In genomic region chr7:151518105-151518780, GRCh38 we compare ENCODE assay signal across 8 cellular contexts. TPM values are rescaled to one million over a fixed set of nuclear protein-coding genes. Genes with fewer than 3 reads are reported as not detected.
A peak's percentile ranks its signal among the peaks of the same experiment; 100 is the strongest.
DNase-seq lines count a peak whose midpoint lies in the region; ATAC-seq, FAIRE-seq and TF ChIP-seq lines count a peak whose summit lies in the region.

No MANE protein-coding gene starts in this region.

- peak overlapping the region; percentile 89 for H3K27ac ChIP-seq in K562 (ENCODE audit: extremely low read depth, low read depth, low read length)
- H3K27ac ChIP-seq in iPS-20b (ENCODE audit: low read length) = no peak overlapping the region

- under 1% methylated on average over 30 of the region's 30 CpGs for WGBS in K562 (ENCODE audit: insufficient coverage, low coverage, missing lambda C conversion rate)

- BruUV-seq in K562 (replicated peaks; lab: Mats Ljungman, UMichigan) = TSS peak; percentile 37

- H3K36me3 ChIP-seq in K562 (ENCODE audit: control insufficient read depth, insufficient read depth, low read length) = peaks cover 28% of the 10 kb centered on the region
- no peaks in the 10 kb centered on the region for H3K36me3 ChIP-seq in iPS-20b (ENCODE audit: insufficient read depth, low read depth, low read length)

- H3K27me3 ChIP-seq in K562 (ENCODE audit: control insufficient read depth in 2 of 2, insufficient read depth in 2 of 2, low read length in 2 of 2) = no peaks in the 10 kb centered on the region; a peak in 1 of 5 replicates
- 0 out of 2 replicates have a peak, but pooled peaks cover 4% of the 10 kb centered on the region for H3K27me3 ChIP-seq in iPS-20b (ENCODE audit: insufficient read depth, low read length)

- in situ Hi-C loops in K562 (cut with MboI) = no loop called here

- POLR2A ChIA-PET in K562 (lab: Yijun Ruan, JAX) = interaction anchor here (0.6 to 5.5 kb wide), 17 partner anchors 11 to 1195 kb away, joined by 3 to 71 read pairs (median 3); partner anchors contain the start of gene LRRC61

- DNase-seq in activated gamma-delta T cell treated with Interleukin-2 at 50 U/mL for 16 hours (peak; percentile 44), activated gamma-delta T cell (lab: John Stamatoyannopoulos, UW) (no peak), T-helper 9 cell (peak; percentile 33), K562 (ENCODE audit: extremely low read depth in 1 of 4, low spot score in 3 of 4) (peak in 2 of 4 experiments; percentile 31 to 69), NCI-H2029 treated with DMSO at 0.1 percent for 48 hours (lab: John Stamatoyannopoulos, UW) (no peak)
- DNase-seq in stimulated activated CD4-positive, alpha-beta T cell treated with anti-CD3 and anti-CD28 coated beads, Interleukin-12 subunit alpha, Interleukin-12 subunit beta, amount 100 ng/mL, for 4 hours = peak; percentile 41

- TF ChIP-seq RAD21 in K562 (CRISPR knock-in tag; conservative IDR thresholded peaks at IDR 0.05 in 1 of 2, IDR thresholded peaks at IDR 0.05 in 1 of 2) = no peak; a peak in 1 of 4 replicates

- intact Hi-C loops in K562 (cut with micrococcal nuclease) = loop anchor here (5.0 kb wide), 1 partner anchor 114 kb away; no protein-coding TSS in a partner anchor

- H2AFZ ChIP-seq in K562 (ENCODE audit: low read depth, low read length) = no peak overlapping the region

- no peaks in the 10 kb centered on the region for H3K9me1 ChIP-seq in K562 (ENCODE audit: control insufficient read depth, insufficient read depth, low read length)

- ATAC-seq in K562 = peak; percentile 27
- ATAC-seq in HG03039 (IDR thresholded peaks at IDR 0.05; ENCODE audit: unreplicated experiment) = no peak

- FAIRE-seq in K562 (lab: Jason Lieb, UNC) = no peak

- H4K20me1 ChIP-seq in K562 (replicated peaks; ENCODE audit: control insufficient read depth, insufficient read depth, low read length) = peaks cover 53% of the 10 kb centered on the region

- peak overlapping the region; percentile 97 for H3K4me2 ChIP-seq in K562 (ENCODE audit: insufficient read depth, low read length)

- TF ChIP-seq POLR2A in K562 (conservative IDR thresholded peaks at IDR 0.05) = no peak; the same call in 1 of the 2 replicates

- H3K9me3 ChIP-seq in K562 (replicated peaks; ENCODE audit: control insufficient read depth, insufficient read depth, low read depth, low read length) (peaks cover 5% of the 10 kb centered on the region), iPS-20b (ENCODE audit: insufficient read depth, low read depth, low read length) (no peaks in the 10 kb centered on the region)

- CTCF ChIA-PET in K562 (lab: Yijun Ruan, JAX; ENCODE audit: low intra/inter-chr PET ratio) = interaction anchor here (0.6 kb wide), 3 partner anchors 204 to 1153 kb away, joined by 3 read pairs; no protein-coding TSS in a partner anchor

- H3K4me1 ChIP-seq in K562 (replicated peaks in 1 of 2; ENCODE audit: control insufficient read depth in 2 of 2, insufficient read depth in 2 of 2, low read length in 2 of 2) = peaks cover 25 to 28% of the 10 kb centered on the region in 2 experiments; a peak in 4 of 5 replicates
- H3K4me1 ChIP-seq in iPS-20b (ENCODE audit: insufficient read depth, low read length) = peaks cover 10% of the 10 kb centered on the region

- peak in 1 of 3 experiments; percentile 13; a peak in 1 of 6 replicates for TF ChIP-seq CTCF in K562 (IDR thresholded peaks at IDR 0.05 in 2 of 3, conservative IDR thresholded peaks at IDR 0.05 in 1 of 3; ENCODE audit: insufficient read depth in 2 of 3, low read depth in 1 of 3, low read length in 3 of 3)

- peaks cover 61% of the 10 kb centered on the region for H3K79me2 ChIP-seq in K562 (ENCODE audit: control insufficient read depth, insufficient read depth, low read length)

- H3K4me3 ChIP-seq in K562 = peak overlapping the region; percentile 69
- H3K4me3 ChIP-seq in iPS-20b (ENCODE audit: low read length) = peak overlapping the region; percentile 89

- no peak for TF ChIP-seq EP300 in K562 (IDR thresholded peaks at IDR 0.05; ENCODE audit: low read length)

- peak overlapping the region; percentile 94 for H3K9ac ChIP-seq in K562 (ENCODE audit: insufficient read depth in 1 of 2, low read depth in 2 of 2, low read length in 2 of 2)
- peak overlapping the region; percentile 93 for H3K9ac ChIP-seq in iPS-20b (ENCODE audit: low read depth, low read length)

TF ChIP-seq in K562, 482 proteins besides CTCF, POLR2A, EP300 and RAD21 (continues in another document):
- TF ChIP-seq ZSCAN29 (IDR thresholded peaks at IDR 0.05) (no peak), RUNX1 (IDR thresholded peaks at IDR 0.05; ENCODE audit: low read depth) (no peak), COPS2 (conservative IDR thresholded peaks at IDR 0.05) (no peak), NEUROD1 (IDR thresholded peaks at IDR 0.05; ENCODE audit: borderline replicate concordance, low read depth, low read length, partially characterized antibody) (no peak), CCNT2 (IDR thresholded peaks at IDR 0.05; ENCODE audit: borderline replicate concordance, extremely low read depth, insufficient read length, low read depth, low read length) (no peak), ZNF77 (CRISPR knock-in tag; IDR thresholded peaks at IDR 0.05) (no peak), NFE2 (IDR thresholded peaks at IDR 0.05; ENCODE audit: low read depth) (peak; percentile 62; the same call in 1 of the 2 replicates), HDAC3 (IDR thresholded peaks at IDR 0.05; ENCODE audit: borderline replicate concordance, partially characterized antibody) (no peak), TAF9B (IDR thresholded peaks at IDR 0.05; ENCODE audit: partially characterized antibody) (no peak), NONO (IDR thresholded peaks at IDR 0.05; ENCODE audit: low read depth in 2 of 2, low read length in 1 of 2) (no peak), FOXK1 (CRISPR knock-in tag; IDR thresholded peaks at IDR 0.05; ENCODE audit: borderline replicate concordance) (0 out of 2 replicates have a peak, but pooled peaks have one; percentile 31), STAG1 (CRISPR knock-in tag; IDR thresholded peaks at IDR 0.05; ENCODE audit: borderline replicate concordance) (no peak), TFAM (CRISPR knock-in tag; conservative IDR thresholded peaks at IDR 0.05) (no peak), ZEB2 (IDR thresholded peaks at IDR 0.05) (0 out of 2 replicates have a peak, but pooled peaks have one; percentile 32), CTCFL (IDR thresholded peaks at IDR 0.05; ENCODE audit: borderline replicate concordance, insufficient read depth, low read depth, low read length, poor library complexity, severe bottlenecking) (no peak), SRSF9 (IDR thresholded peaks at IDR 0.05; ENCODE audit: borderline replicate concordance, low read depth, low read length) (no peak), MCM3 (IDR thresholded peaks at IDR 0.05) (no peak), SMAD4 (CRISPR knock-in tag; conservative IDR thresholded peaks at IDR 0.05) (no peak)

RNA-seq across cellular contexts. Expression of gene RHEB, which starts 1.5 kb away (rescaled TPM):
- total RNA-seq in K562 (2011; cell fraction: chromatin; rRNA removed; ENCODE audit: low replicate concordance) = 35.9 and 119 TPM in 2 replicates
- total RNA-seq in K562 (2011; cell fraction: nucleolus; rRNA removed) = 22.3 and 24.1 TPM in 2 replicates
- 69.2 and 108 TPM in 2 replicates for total RNA-seq in K562 (2011; cell fraction: nucleoplasm; rRNA removed)
- 122 and 126 TPM in 2 replicates for total RNA-seq in K562 (2014; rRNA removed)
- total RNA-seq in K562 (2014; rRNA removed; fragmentation: Illumina TruSeq; extraction: Trizol) = 213 and 243 TPM in 2 replicates
- 168 and 182 TPM in 2 replicates for total RNA-seq in K562 (2015; rRNA removed; fragmentation: Illumina TruSeq; extraction: Trizol)
- 156 and 162 TPM in 2 replicates for total RNA-seq in K562 (2021)
- polyA plus RNA-seq in K562 (2011; rRNA removed) = 139 and 249 TPM in 2 replicates
- 56.0 and 60.3 TPM in 2 replicates for polyA plus RNA-seq in K562 (2011; cell fraction: cytosol; rRNA removed)
- polyA plus RNA-seq in K562 (2011; cell fraction: nucleus; rRNA removed) = 30.6 and 47.5 TPM in 2 replicates
- 144 and 166 TPM in 2 replicates for polyA plus RNA-seq in K562 (2012)
- 152 and 189 TPM in 2 replicates for polyA plus RNA-seq in K562 (2014; fragmentation: Illumina TruSeq; extraction: Trizol)
- polyA plus RNA-seq in K562 (2014; fragmentation: Nextera tagmentation; extraction: Ambion mirVana) = 10 to 100 TPM; 28.5 to 35.3 TPM
- 205 and 230 TPM in 2 replicates for polyA plus RNA-seq in K562 (2014; rRNA removed)
- 73.7 and 78.8 TPM in 2 replicates for polyA minus RNA-seq in K562 (2011; rRNA and poly(A)+ RNA removed)
- 30.4 and 62.8 TPM in 2 replicates for polyA minus RNA-seq in K562 (2011; cell fraction: cytosol; rRNA and poly(A)+ RNA removed)
- polyA minus RNA-seq in K562 (2011; cell fraction: nucleus; rRNA and poly(A)+ RNA removed) = 19.4 and 22.0 TPM in 2 replicates

Comparison
In these comparisons a context has a peak if more than half of its experiments do, and no peak if none do; other contexts are left out.
1. DNase-seq: peak in activated gamma-delta T cell treated with Interleukin-2 at 50 U/mL for 16 hours (single experiment), T-helper 9 cell (single experiment) and stimulated activated CD4-positive, alpha-beta T cell treated with anti-CD3 and anti-CD28 coated beads, Interleukin-12 subunit alpha, Interleukin-12 subunit beta, amount 100 ng/mL, for 4 hours (single experiment); none in activated gamma-delta T cell (single experiment) and NCI-H2029 treated with DMSO at 0.1 percent for 48 hours (single experiment).